In the genomic region with DNA sequence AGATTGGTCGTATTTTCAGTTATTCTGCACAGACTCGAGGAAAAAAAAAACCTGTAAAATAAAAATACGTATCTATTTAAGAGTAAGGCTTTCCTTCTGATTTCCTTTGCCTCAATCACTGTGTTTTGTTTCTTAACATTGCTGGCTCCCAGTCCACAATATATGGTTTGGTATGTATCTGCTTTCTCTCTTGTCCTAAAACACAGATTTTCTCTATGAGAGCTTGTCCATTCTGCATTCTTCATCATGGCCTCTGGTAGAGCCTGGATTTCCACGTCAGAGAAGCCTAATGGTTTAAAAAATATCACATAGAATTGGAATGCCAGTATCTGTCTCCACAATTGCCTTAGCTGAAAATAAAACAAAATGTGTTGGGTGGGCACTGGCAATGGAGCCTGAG, we compare ENCODE assay signal across 11 cellular contexts. TPM values are rescaled to one million over a fixed set of nuclear protein-coding genes. Genes with fewer than 3 reads are reported as not detected.
DNase-seq lines count a peak whose midpoint lies in the region; ATAC-seq and TF ChIP-seq lines count a peak whose summit lies in the region.
"Had no signal": no experiment of that assay in that cellular context is flagged by ENCODE, and none has a peak within 500 bp of the region (broad histone marks: within the 10 kb centered on the region; RNA-seq: fewer than 3 reads in every experiment).

No MANE protein-coding gene starts in this region.

- CTCF ChIA-PET in naive thymus-derived CD4-positive, alpha-beta T cell (lab: Charles Lee) = interaction anchor here (0.7 to 2.7 kb wide), 6 partner anchors 41 to 223 kb away, joined by 3 to 24 read pairs (median 4); a partner anchor contains a TSS

- DNase-seq in cardiac muscle cell (ENCODE audit: low read depth in 1 of 2, low spot score in 1 of 2) = peak in 1 of 2 donors; percentile 65
- DNase-seq in Right ventricle myocardium inferior (ENCODE audit: missing footprints) = no peak
- no peak for DNase-seq in coronary artery (ENCODE audit: low spot score)
- DNase-seq in naive thymus-derived CD4-positive, alpha-beta T cell = no peak
- no peak for DNase-seq in uterus
- no peak for DNase-seq in HFFc6
- DNase-seq in ureter (ENCODE audit: low spot score) = no peak
- DNase-seq: BE2C, NCI-H1694 treated with DMSO at 0.1 percent for 48 hours, RPMI8226 had no signal

- H3K9me3 ChIP-seq in cardiac muscle cell (ENCODE audit: low read depth) (no peaks in the 10 kb centered on the region), uterus (no peaks in the 10 kb centered on the region)
- no peaks in the 10 kb centered on the region for H3K9me3 ChIP-seq in naive thymus-derived CD4-positive, alpha-beta T cell (ENCODE audit: control insufficient read depth in 2 of 3, low read length in 3 of 3)
- H3K9me3 ChIP-seq: BE2C had no signal

- no peak for TF ChIP-seq POLR2A in uterus (IDR thresholded peaks at IDR 0.05)

- peak overlapping the region; percentile 66 for H3K4me3 ChIP-seq in cardiac muscle cell
- peak overlapping the region; percentile 92 for H3K4me3 ChIP-seq in coronary artery
- no peak overlapping the region for H3K4me3 ChIP-seq in naive thymus-derived CD4-positive, alpha-beta T cell (ENCODE audit: low read length)
- H3K4me3 ChIP-seq in uterus = peak overlapping the region; percentile 55 to 72

- no peaks in the 10 kb centered on the region for H3K9me3 Mint-ChIP-seq in naive thymus-derived CD4-positive, alpha-beta T cell
- H3K9me3 Mint-ChIP-seq in HFFc6 = no peaks in the 10 kb centered on the region

- H3K4me1 Mint-ChIP-seq in naive thymus-derived CD4-positive, alpha-beta T cell = peaks cover 19 to 70% (median 60%) of the 10 kb centered on the region in 7 donors
- H3K4me1 Mint-ChIP-seq in HFFc6 (ENCODE audit: low read depth) = peaks cover 5% of the 10 kb centered on the region; the same call in 1 of the 2 replicates

- peaks cover 3% of the 10 kb centered on the region for H3K4me1 ChIP-seq in cardiac muscle cell (ENCODE audit: low read depth)
- peaks cover 0 to 6% of the 10 kb centered on the region in 2 donors for H3K4me1 ChIP-seq in naive thymus-derived CD4-positive, alpha-beta T cell (ENCODE audit: control insufficient read depth in 2 of 2, insufficient read depth in 2 of 2, low read length in 2 of 2)
- H3K4me1 ChIP-seq in uterus = no peaks in the 10 kb centered on the region
- H3K4me1 ChIP-seq: BE2C had no signal

- peak overlapping the region; percentile 71 to 90 (median 78) for H3K27ac Mint-ChIP-seq in naive thymus-derived CD4-positive, alpha-beta T cell
- no peak overlapping the region for H3K27ac Mint-ChIP-seq in HFFc6

- no peak overlapping the region for H3K27ac ChIP-seq in cardiac muscle cell
- H3K27ac ChIP-seq in coronary artery = peak overlapping the region; percentile 89 to 96
- H3K27ac ChIP-seq in naive thymus-derived CD4-positive, alpha-beta T cell (ENCODE audit: low read depth, low read length) = peak overlapping the region; percentile 62
- peak overlapping the region; percentile 89 to 92 for H3K27ac ChIP-seq in uterus

- POLR2A ChIA-PET in naive thymus-derived CD4-positive, alpha-beta T cell (lab: Charles Lee) = interaction anchor here (1.7 to 2.9 kb wide), 3 partner anchors 10 to 165 kb away, joined by 5 to 12 read pairs (median 9); a partner anchor contains a TSS

- H3K36me3 Mint-ChIP-seq in naive thymus-derived CD4-positive, alpha-beta T cell = peaks cover 0 to 6% (median 0%) of the 10 kb centered on the region in 5 donors
- H3K36me3 Mint-ChIP-seq in HFFc6 (ENCODE audit: low read depth) = no peaks in the 10 kb centered on the region

- no peak for TF ChIP-seq CTCF in cardiac muscle cell (IDR thresholded peaks at IDR 0.05; ENCODE audit: low read depth, low read length)
- no peak for TF ChIP-seq CTCF in coronary artery (IDR thresholded peaks at IDR 0.05)
- no peak for TF ChIP-seq CTCF in uterus (IDR thresholded peaks at IDR 0.05)
- TF ChIP-seq CTCF in HFFc6 (IDR thresholded peaks at IDR 0.05) = no peak

- H3K27me3 Mint-ChIP-seq in naive thymus-derived CD4-positive, alpha-beta T cell = no peaks in the 10 kb centered on the region
- peaks cover 34% of the 10 kb centered on the region for H3K27me3 Mint-ChIP-seq in HFFc6 (ENCODE audit: insufficient read depth)

- H3K27me3 ChIP-seq in cardiac muscle cell = no peaks in the 10 kb centered on the region
- H3K27me3 ChIP-seq in naive thymus-derived CD4-positive, alpha-beta T cell (ENCODE audit: control insufficient read depth in 2 of 2, insufficient read depth in 2 of 2, low read length in 2 of 2) = no peaks in the 10 kb centered on the region
- H3K27me3 ChIP-seq in uterus = no peaks in the 10 kb centered on the region
- H3K27me3 ChIP-seq: BE2C had no signal

- H3K4me3 Mint-ChIP-seq in naive thymus-derived CD4-positive, alpha-beta T cell = peak overlapping the region in 9 of 10 donors; percentile 82 to 95 (median 92)
- no peak overlapping the region for H3K4me3 Mint-ChIP-seq in HFFc6

- intact Hi-C loops in Right ventricle myocardium inferior (cut with DNase I) = no loop called here
- intact Hi-C loops in naive thymus-derived CD4-positive, alpha-beta T cell (cut with micrococcal nuclease) = loop anchor here (1.0 to 2.0 kb wide), 4 partner anchors 24 to 198 kb away; no protein-coding TSS in a partner anchor
- intact Hi-C loops in uterus (cut with DNase I; ENCODE audit: low total_unique reads) = no loop called here

- H3K36me3 ChIP-seq in cardiac muscle cell (no peaks in the 10 kb centered on the region), uterus (no peaks in the 10 kb centered on the region)
- peaks cover 0 to 5% (median 0%) of the 10 kb centered on the region in 3 experiments for H3K36me3 ChIP-seq in naive thymus-derived CD4-positive, alpha-beta T cell (ENCODE audit: control insufficient read depth in 2 of 3, insufficient read depth in 3 of 3, low read length in 3 of 3)
- H3K36me3 ChIP-seq: BE2C had no signal

- no peak for ATAC-seq in Right ventricle myocardium inferior
- no peak for ATAC-seq in naive thymus-derived CD4-positive, alpha-beta T cell
- no peak for ATAC-seq in HG02642 (IDR thresholded peaks at IDR 0.05; ENCODE audit: poor library complexity, unreplicated experiment)

RNA-seq across cellular contexts. Expression of a gene that starts 1.8 kb away (rescaled TPM):
- 5.4 and 6.9 TPM in 2 replicates for total RNA-seq in cardiac muscle cell
- polyA plus RNA-seq in cardiac muscle cell = 6.3 and 11.6 TPM in 2 replicates
- total RNA-seq in Right ventricle myocardium inferior = 0.92 TPM
- total RNA-seq in naive thymus-derived CD4-positive, alpha-beta T cell = 1 to 10 TPM; 2.5 to 9.1 (median 2.9) TPM
- 1 to 10 TPM; 2.5 to 3.0 TPM for polyA plus RNA-seq in naive thymus-derived CD4-positive, alpha-beta T cell
- 10 to 100 TPM; 15.6 to 31.8 (median 23.6) TPM for total RNA-seq in uterus
- total RNA-seq in HFFc6 (2021; fragmentation: NEBNext Ultra II Directional; extraction: Animal tissue kit (Norgen Biotek cat#: 25700)) = not detected
- total RNA-seq in ureter = 14.3 TPM

RNA-seq across cellular contexts. Expression of a gene that starts 40.7 kb away (rescaled TPM):
- total RNA-seq in cardiac muscle cell (0.12 TPM in 1 of 2 replicates, not detected in the other), Right ventricle myocardium inferior (0.95 TPM), uterus (1 to 10 TPM in 1 of 4 donors, under 1 TPM in 1, not detected in 2; 0.49 to 1.7 TPM), ureter (0.13 TPM)
- polyA plus RNA-seq in cardiac muscle cell = 0.12 and 0.22 TPM in 2 replicates
- total RNA-seq in naive thymus-derived CD4-positive, alpha-beta T cell = not detected
- under 1 TPM in 1 of 2 donors, not detected in 1; 0.08 TPM for polyA plus RNA-seq in naive thymus-derived CD4-positive, alpha-beta T cell
- total RNA-seq in HFFc6 (2021; fragmentation: NEBNext Ultra II Directional; extraction: Animal tissue kit (Norgen Biotek cat#: 25700)) = not detected

Comparison
In these comparisons a context has a peak if more than half of its experiments do, and no peak if none do; other contexts are left out.
1. intact Hi-C loops: an anchor here in naive thymus-derived CD4-positive, alpha-beta T cell (1.0 to 2.0 kb wide); none called in Right ventricle myocardium inferior and uterus.